Comparison of ENCODE assay signal across 1 cellular context in the genomic region with DNA sequence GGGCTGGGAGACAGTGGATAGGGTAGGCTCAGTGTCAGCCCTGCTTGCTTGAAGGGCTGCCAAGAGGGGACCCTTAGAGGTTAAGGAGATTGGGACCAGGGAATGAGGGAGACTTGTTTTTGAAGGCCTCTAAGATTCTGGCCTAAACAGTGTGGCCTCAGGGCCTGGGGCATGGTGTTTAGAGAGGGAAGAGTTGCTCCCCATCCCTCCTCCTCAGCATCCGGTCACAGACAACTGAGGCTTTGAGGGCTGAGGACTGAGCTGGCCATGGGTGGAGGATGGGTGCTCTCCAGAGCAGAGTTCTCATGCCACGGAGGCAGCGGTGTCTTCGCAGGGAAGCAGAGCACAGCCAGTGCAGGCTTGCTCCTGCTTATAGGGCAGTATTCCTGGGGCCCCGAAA.
TF ChIP-seq lines count a peak whose summit lies in the region.

No MANE protein-coding gene starts in this region.

TF ChIP-seq in H1, 55 proteins besides CTCF, POLR2A, EP300 and RAD21:
- no peak for TF ChIP-seq NANOG (IDR thresholded peaks at IDR 0.05; ENCODE audit: insufficient read depth, low read depth, low read length, poor library complexity, severe bottlenecking)
- no peak for TF ChIP-seq CBX8 (IDR thresholded peaks at IDR 0.05; ENCODE audit: borderline replicate concordance, low read depth, low read length)
- no peak for TF ChIP-seq E2F6 (IDR thresholded peaks at IDR 0.05)
- no peak for TF ChIP-seq CTBP2 (IDR thresholded peaks at IDR 0.05; ENCODE audit: borderline replicate concordance, insufficient read depth, insufficient read length, low read length)
- no peak for TF ChIP-seq TCF12 (IDR thresholded peaks at IDR 0.05; ENCODE audit: low read depth, low read length)
- TF ChIP-seq SIN3A (conservative IDR thresholded peaks at IDR 0.05 in 1 of 2, IDR thresholded peaks at IDR 0.05 in 1 of 2; ENCODE audit: low read depth in 1 of 2, low read length in 2 of 2): no peak
- TF ChIP-seq EGR1 (IDR thresholded peaks at IDR 0.05; ENCODE audit: borderline replicate concordance, low read depth, low read length): no peak
- TF ChIP-seq BCL11A (IDR thresholded peaks at IDR 0.05; ENCODE audit: low read depth in 2 of 2, low read length in 2 of 2): no peak
- TF ChIP-seq GABPA (IDR thresholded peaks at IDR 0.05; ENCODE audit: borderline replicate concordance, insufficient read depth, low read length): no peak
- TF ChIP-seq USF2 (IDR thresholded peaks at IDR 0.05; ENCODE audit: low read length): no peak
- TF ChIP-seq SP1 (IDR thresholded peaks at IDR 0.05; ENCODE audit: low read depth, low read length): no peak
- TF ChIP-seq TAF7 (optimal IDR thresholded peaks at IDR 0.05; ENCODE audit: borderline replicate concordance, low read depth, low read length): no peak
- TF ChIP-seq EZH2 (IDR thresholded peaks at IDR 0.05; ENCODE audit: low read depth, low read length, severe bottlenecking): no peak
- TF ChIP-seq CREB1 (IDR thresholded peaks at IDR 0.05): no peak
- TF ChIP-seq, protein P1, sequence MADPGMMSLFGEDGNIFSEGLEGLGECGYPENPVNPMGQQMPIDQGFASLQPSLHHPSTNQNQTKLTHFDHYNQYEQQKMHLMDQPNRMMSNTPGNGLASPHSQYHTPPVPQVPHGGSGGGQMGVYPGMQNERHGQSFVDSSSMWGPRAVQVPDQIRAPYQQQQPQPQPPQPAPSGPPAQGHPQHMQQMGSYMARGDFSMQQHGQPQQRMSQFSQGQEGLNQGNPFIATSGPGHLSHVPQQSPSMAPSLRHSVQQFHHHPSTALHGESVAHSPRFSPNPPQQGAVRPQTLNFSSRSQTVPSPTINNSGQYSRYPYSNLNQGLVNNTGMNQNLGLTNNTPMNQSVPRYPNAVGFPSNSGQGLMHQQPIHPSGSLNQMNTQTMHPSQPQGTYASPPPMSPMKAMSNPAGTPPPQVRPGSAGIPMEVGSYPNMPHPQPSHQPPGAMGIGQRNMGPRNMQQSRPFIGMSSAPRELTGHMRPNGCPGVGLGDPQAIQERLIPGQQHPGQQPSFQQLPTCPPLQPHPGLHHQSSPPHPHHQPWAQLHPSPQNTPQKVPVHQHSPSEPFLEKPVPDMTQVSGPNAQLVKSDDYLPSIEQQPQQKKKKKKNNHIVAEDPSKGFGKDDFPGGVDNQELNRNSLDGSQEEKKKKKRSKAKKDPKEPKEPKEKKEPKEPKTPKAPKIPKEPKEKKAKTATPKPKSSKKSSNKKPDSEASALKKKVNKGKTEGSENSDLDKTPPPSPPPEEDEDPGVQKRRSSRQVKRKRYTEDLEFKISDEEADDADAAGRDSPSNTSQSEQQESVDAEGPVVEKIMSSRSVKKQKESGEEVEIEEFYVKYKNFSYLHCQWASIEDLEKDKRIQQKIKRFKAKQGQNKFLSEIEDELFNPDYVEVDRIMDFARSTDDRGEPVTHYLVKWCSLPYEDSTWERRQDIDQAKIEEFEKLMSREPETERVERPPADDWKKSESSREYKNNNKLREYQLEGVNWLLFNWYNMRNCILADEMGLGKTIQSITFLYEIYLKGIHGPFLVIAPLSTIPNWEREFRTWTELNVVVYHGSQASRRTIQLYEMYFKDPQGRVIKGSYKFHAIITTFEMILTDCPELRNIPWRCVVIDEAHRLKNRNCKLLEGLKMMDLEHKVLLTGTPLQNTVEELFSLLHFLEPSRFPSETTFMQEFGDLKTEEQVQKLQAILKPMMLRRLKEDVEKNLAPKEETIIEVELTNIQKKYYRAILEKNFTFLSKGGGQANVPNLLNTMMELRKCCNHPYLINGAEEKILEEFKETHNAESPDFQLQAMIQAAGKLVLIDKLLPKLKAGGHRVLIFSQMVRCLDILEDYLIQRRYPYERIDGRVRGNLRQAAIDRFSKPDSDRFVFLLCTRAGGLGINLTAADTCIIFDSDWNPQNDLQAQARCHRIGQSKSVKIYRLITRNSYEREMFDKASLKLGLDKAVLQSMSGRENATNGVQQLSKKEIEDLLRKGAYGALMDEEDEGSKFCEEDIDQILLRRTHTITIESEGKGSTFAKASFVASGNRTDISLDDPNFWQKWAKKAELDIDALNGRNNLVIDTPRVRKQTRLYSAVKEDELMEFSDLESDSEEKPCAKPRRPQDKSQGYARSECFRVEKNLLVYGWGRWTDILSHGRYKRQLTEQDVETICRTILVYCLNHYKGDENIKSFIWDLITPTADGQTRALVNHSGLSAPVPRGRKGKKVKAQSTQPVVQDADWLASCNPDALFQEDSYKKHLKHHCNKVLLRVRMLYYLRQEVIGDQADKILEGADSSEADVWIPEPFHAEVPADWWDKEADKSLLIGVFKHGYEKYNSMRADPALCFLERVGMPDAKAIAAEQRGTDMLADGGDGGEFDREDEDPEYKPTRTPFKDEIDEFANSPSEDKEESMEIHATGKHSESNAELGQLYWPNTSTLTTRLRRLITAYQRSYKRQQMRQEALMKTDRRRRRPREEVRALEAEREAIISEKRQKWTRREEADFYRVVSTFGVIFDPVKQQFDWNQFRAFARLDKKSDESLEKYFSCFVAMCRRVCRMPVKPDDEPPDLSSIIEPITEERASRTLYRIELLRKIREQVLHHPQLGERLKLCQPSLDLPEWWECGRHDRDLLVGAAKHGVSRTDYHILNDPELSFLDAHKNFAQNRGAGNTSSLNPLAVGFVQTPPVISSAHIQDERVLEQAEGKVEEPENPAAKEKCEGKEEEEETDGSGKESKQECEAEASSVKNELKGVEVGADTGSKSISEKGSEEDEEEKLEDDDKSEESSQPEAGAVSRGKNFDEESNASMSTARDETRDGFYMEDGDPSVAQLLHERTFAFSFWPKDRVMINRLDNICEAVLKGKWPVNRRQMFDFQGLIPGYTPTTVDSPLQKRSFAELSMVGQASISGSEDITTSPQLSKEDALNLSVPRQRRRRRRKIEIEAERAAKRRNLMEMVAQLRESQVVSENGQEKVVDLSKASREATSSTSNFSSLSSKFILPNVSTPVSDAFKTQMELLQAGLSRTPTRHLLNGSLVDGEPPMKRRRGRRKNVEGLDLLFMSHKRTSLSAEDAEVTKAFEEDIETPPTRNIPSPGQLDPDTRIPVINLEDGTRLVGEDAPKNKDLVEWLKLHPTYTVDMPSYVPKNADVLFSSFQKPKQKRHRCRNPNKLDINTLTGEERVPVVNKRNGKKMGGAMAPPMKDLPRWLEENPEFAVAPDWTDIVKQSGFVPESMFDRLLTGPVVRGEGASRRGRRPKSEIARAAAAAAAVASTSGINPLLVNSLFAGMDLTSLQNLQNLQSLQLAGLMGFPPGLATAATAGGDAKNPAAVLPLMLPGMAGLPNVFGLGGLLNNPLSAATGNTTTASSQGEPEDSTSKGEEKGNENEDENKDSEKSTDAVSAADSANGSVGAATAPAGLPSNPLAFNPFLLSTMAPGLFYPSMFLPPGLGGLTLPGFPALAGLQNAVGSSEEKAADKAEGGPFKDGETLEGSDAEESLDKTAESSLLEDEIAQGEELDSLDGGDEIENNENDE (IDR thresholded peaks at IDR 0.05; ENCODE audit: insufficient replicate concordance, low read length): no peak
- TF ChIP-seq SP2 (IDR thresholded peaks at IDR 0.05; ENCODE audit: low read length): no peak
- no peak for TF ChIP-seq SAP30 (IDR thresholded peaks at IDR 0.05; ENCODE audit: insufficient read depth, insufficient replicate concordance, low read length)
